1 cellular context compared by ENCODE assay signal in genomic region chr7:23334482-23335056, GRCh38.
A peak's percentile ranks its signal among the peaks of the same experiment; 100 is the strongest.
TF ChIP-seq lines count a peak whose summit lies in the region.

No MANE protein-coding gene starts in this region.

TF ChIP-seq in HEK293, 187 proteins besides CTCF, POLR2A, EP300 and RAD21 (continued from another document):
- TF ChIP-seq PRDM10 (tag by site-specific recombination; IDR thresholded peaks at IDR 0.05) = peak; percentile 53
- peak; percentile 55; the same call in 1 of the 2 replicates for TF ChIP-seq ZNF184 (tag by site-specific recombination; IDR thresholded peaks at IDR 0.05)
- TF ChIP-seq ZNF335 (tag by site-specific recombination; conservative IDR thresholded peaks at IDR 0.05) = no peak
- TF ChIP-seq ZNF600 (tag by site-specific recombination; IDR thresholded peaks at IDR 0.05) = peak; percentile 84; the same call in 1 of the 2 replicates
- TF ChIP-seq YY2 (tag by site-specific recombination; IDR thresholded peaks at IDR 0.05) = no peak
- peak; percentile 77 for TF ChIP-seq OSR2 (tag by site-specific recombination; IDR thresholded peaks at IDR 0.05)
- no peak for TF ChIP-seq WT1 (tag by site-specific recombination; IDR thresholded peaks at IDR 0.05)
- TF ChIP-seq HOXD13 (CRISPR knock-in tag; IDR thresholded peaks at IDR 0.05; ENCODE audit: borderline replicate concordance) = peak; percentile 73; the same call in 1 of the 2 replicates
- peak; percentile 59; the same call in 1 of the 2 replicates for TF ChIP-seq ZNF2 (tag by site-specific recombination; IDR thresholded peaks at IDR 0.05)
- TF ChIP-seq ZNF24 (tag by site-specific recombination; IDR thresholded peaks at IDR 0.05) = 0 out of 2 replicates have a peak, but pooled peaks have one; percentile 56
- 0 out of 2 replicates have a peak, but pooled peaks have one; percentile 46 for TF ChIP-seq ZNF391 (tag by site-specific recombination; IDR thresholded peaks at IDR 0.05; ENCODE audit: borderline replicate concordance, low read depth)
- TF ChIP-seq, protein P1, sequence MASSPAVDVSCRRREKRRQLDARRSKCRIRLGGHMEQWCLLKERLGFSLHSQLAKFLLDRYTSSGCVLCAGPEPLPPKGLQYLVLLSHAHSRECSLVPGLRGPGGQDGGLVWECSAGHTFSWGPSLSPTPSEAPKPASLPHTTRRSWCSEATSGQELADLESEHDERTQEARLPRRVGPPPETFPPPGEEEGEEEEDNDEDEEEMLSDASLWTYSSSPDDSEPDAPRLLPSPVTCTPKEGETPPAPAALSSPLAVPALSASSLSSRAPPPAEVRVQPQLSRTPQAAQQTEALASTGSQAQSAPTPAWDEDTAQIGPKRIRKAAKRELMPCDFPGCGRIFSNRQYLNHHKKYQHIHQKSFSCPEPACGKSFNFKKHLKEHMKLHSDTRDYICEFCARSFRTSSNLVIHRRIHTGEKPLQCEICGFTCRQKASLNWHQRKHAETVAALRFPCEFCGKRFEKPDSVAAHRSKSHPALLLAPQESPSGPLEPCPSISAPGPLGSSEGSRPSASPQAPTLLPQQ (tag by site-specific recombination; IDR thresholded peaks at IDR 0.05) = peak; percentile 37; the same call in 1 of the 2 replicates
- TF ChIP-seq ZXDB (tag by site-specific recombination; IDR thresholded peaks at IDR 0.05) = peak; percentile 90
- no peak for TF ChIP-seq BCL11B (tag by site-specific recombination; IDR thresholded peaks at IDR 0.05; ENCODE audit: low read depth)
- peak; percentile 43; the same call in 1 of the 2 replicates for TF ChIP-seq KLF10 (tag by site-specific recombination; IDR thresholded peaks at IDR 0.05)
- TF ChIP-seq, protein P2, sequence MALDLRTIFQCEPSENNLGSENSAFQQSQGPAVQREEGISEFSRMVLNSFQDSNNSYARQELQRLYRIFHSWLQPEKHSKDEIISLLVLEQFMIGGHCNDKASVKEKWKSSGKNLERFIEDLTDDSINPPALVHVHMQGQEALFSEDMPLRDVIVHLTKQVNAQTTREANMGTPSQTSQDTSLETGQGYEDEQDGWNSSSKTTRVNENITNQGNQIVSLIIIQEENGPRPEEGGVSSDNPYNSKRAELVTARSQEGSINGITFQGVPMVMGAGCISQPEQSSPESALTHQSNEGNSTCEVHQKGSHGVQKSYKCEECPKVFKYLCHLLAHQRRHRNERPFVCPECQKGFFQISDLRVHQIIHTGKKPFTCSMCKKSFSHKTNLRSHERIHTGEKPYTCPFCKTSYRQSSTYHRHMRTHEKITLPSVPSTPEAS (tag by site-specific recombination; IDR thresholded peaks at IDR 0.05) = no peak
- TF ChIP-seq ZNF549 (tag by site-specific recombination; IDR thresholded peaks at IDR 0.05) = no peak
- peak; percentile 44; the same call in 1 of the 2 replicates for TF ChIP-seq ZNF398 (tag by site-specific recombination; IDR thresholded peaks at IDR 0.05)
- TF ChIP-seq, protein P3, sequence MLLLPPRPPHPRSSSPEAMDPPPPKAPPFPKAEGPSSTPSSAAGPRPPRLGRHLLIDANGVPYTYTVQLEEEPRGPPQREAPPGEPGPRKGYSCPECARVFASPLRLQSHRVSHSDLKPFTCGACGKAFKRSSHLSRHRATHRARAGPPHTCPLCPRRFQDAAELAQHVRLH (tag by site-specific recombination; IDR thresholded peaks at IDR 0.05) = peak; percentile 54
- TF ChIP-seq ZNF639 (tag by site-specific recombination; IDR thresholded peaks at IDR 0.05) = peak; percentile 63; the same call in 1 of the 2 replicates
- peak; percentile 82; the same call in 1 of the 2 replicates for TF ChIP-seq TSHZ1 (tag by site-specific recombination; IDR thresholded peaks at IDR 0.05; ENCODE audit: borderline replicate concordance)
- TF ChIP-seq INSM2 (tag by site-specific recombination; IDR thresholded peaks at IDR 0.05) = peak; percentile 80; the same call in 1 of the 2 replicates
- no peak for TF ChIP-seq KLF9 (tag by site-specific recombination; IDR thresholded peaks at IDR 0.05; ENCODE audit: low read depth)
- peak; percentile 15; the same call in 1 of the 2 replicates for TF ChIP-seq ZNF394 (tag by site-specific recombination; IDR thresholded peaks at IDR 0.05; ENCODE audit: borderline replicate concordance)
- peak; percentile 89 for TF ChIP-seq ZEB2 (tag by site-specific recombination; IDR thresholded peaks at IDR 0.05)
- TF ChIP-seq OVOL3 (tag by site-specific recombination; IDR thresholded peaks at IDR 0.05) = peak; percentile 93
- peak; percentile 37; the same call in 1 of the 2 replicates for TF ChIP-seq ZNF366 (tag by site-specific recombination; conservative IDR thresholded peaks at IDR 0.05)
- peak; percentile 32; the same call in 1 of the 2 replicates for TF ChIP-seq ZFP69B (tag by site-specific recombination; IDR thresholded peaks at IDR 0.05)
